In the genomic region with DNA sequence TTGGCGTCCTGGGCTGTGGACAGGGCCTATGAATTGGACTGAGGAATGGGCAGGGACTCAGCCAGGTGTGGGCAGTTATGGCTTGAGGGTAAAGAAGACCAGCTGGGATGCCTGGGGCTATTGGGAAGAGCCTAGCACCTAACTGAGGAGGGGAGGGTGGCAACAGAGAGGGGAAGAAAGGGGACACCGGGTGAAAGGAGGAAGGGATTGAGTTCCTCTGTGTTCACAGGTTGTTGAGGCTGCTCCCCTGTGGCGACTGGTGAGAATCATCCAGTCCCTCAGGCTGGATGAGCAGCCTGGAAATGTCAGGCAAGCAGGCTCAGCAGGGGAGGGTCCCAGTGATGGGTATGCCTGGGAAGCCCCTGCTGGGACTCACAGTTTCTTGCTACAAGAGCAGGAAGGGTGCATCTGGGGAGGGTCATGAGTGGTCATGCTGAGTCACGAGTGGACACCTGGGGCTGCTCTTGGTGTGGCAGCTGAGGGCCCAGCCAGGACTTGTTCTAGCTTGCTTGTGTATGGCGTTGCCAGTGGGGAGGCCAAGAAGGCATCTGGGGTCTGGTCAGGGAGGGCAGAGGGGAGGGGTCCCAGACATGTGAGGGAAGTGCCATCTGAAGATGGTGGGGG, we compare ENCODE assay signal across 1 cellular context.
TF ChIP-seq lines count a peak whose summit lies in the region.

No MANE protein-coding gene starts in this region.

TF ChIP-seq in IMR-90, 13 proteins besides CTCF, POLR2A, EP300 and RAD21 (continued from another document):
- no peak for TF ChIP-seq RCOR1 (IDR thresholded peaks at IDR 0.05; ENCODE audit: insufficient replicate concordance, low read length)
- no peak for TF ChIP-seq MXI1 (IDR thresholded peaks at IDR 0.05; ENCODE audit: borderline replicate concordance, low read depth, low read length)
- TF ChIP-seq SMC3 (IDR thresholded peaks at IDR 0.05; ENCODE audit: low read depth, low read length) = no peak
- TF ChIP-seq, protein P1, sequence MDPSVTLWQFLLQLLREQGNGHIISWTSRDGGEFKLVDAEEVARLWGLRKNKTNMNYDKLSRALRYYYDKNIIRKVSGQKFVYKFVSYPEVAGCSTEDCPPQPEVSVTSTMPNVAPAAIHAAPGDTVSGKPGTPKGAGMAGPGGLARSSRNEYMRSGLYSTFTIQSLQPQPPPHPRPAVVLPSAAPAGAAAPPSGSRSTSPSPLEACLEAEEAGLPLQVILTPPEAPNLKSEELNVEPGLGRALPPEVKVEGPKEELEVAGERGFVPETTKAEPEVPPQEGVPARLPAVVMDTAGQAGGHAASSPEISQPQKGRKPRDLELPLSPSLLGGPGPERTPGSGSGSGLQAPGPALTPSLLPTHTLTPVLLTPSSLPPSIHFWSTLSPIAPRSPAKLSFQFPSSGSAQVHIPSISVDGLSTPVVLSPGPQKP (IDR thresholded peaks at IDR 0.05; ENCODE audit: borderline replicate concordance, low read depth, low read length) = no peak
- no peak for TF ChIP-seq MAZ (IDR thresholded peaks at IDR 0.05; ENCODE audit: borderline replicate concordance, low read depth, low read length)
- TF ChIP-seq MAFK (IDR thresholded peaks at IDR 0.05; ENCODE audit: low read depth, low read length) = no peak
- no peak for TF ChIP-seq CHD1 (IDR thresholded peaks at IDR 0.05; ENCODE audit: low read depth, low read length)
- TF ChIP-seq USF2 (IDR thresholded peaks at IDR 0.05; ENCODE audit: low read depth, low read length) = no peak
